1 cellular context compared by ENCODE assay signal in the genomic region with DNA sequence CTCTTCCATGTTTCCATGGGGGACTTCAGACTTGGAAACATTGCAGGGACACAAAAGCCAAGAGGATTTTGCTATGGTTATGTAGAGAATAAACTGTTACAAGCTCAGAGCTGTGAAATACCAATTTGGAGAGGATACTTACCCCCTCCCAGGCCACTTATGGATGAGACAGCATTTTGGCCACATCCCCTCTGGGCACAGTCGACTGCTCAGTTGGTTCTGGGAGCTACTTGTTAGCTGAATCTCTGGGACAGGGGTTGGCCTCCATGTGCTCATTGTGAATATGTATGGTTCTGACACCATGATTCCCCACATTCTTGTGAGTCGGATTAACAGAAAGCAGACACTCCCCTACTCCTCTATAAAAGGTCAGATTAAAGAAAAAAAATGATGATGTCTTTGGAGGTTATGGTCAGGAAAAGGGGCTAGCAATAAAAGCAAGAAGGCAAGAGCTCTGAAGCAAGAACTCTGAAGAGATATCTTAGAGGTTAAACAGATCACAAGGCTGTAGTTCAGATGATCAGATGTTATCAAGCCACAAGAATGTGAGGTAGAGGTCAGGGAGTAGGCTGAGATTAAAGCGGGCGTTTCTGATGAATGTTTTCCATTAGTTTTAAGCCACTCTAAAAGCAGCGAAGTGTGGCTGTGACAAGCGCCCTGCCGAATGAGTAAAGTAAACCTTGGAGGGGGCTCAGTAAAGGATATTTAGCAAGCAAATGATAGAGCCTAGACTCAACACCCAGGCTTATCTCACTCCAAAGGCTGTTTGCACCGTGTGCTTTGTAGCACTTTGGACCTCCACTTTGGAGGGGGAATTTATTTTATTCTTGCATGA.
A peak's percentile ranks its signal among the peaks of the same experiment; 100 is the strongest.
TF ChIP-seq lines count a peak whose summit lies in the region.

No MANE protein-coding gene starts in this region.

TF ChIP-seq in HEK293, 187 proteins besides CTCF, POLR2A, EP300 and RAD21 (continued from another document and continues in another):
- TF ChIP-seq, protein P1, sequence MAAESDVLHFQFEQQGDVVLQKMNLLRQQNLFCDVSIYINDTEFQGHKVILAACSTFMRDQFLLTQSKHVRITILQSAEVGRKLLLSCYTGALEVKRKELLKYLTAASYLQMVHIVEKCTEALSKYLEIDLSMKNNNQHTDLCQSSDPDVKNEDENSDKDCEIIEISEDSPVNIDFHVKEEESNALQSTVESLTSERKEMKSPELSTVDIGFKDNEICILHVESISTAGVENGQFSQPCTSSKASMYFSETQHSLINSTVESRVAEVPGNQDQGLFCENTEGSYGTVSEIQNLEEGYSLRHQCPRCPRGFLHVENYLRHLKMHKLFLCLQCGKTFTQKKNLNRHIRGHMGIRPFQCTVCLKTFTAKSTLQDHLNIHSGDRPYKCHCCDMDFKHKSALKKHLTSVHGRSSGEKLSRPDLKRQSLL (tag by site-specific recombination; IDR thresholded peaks at IDR 0.05): no peak
- TF ChIP-seq, protein P2, sequence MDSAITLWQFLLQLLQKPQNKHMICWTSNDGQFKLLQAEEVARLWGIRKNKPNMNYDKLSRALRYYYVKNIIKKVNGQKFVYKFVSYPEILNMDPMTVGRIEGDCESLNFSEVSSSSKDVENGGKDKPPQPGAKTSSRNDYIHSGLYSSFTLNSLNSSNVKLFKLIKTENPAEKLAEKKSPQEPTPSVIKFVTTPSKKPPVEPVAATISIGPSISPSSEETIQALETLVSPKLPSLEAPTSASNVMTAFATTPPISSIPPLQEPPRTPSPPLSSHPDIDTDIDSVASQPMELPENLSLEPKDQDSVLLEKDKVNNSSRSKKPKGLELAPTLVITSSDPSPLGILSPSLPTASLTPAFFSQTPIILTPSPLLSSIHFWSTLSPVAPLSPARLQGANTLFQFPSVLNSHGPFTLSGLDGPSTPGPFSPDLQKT (IDR thresholded peaks at IDR 0.05; ENCODE audit: borderline replicate concordance, low read depth, low read length): no peak
- TF ChIP-seq ZBTB17 (tag by site-specific recombination; IDR thresholded peaks at IDR 0.05) (peak; percentile 18; the same call in 1 of the 2 replicates), ZFP69B (tag by site-specific recombination; IDR thresholded peaks at IDR 0.05) (no peak), ZNF501 (tag by site-specific recombination; IDR thresholded peaks at IDR 0.05) (no peak), ZXDB (tag by site-specific recombination; IDR thresholded peaks at IDR 0.05) (0 out of 2 replicates have a peak, but pooled peaks have one; percentile 23), ZNF175 (tag by site-specific recombination; IDR thresholded peaks at IDR 0.05) (no peak), ZNF335 (tag by site-specific recombination; conservative IDR thresholded peaks at IDR 0.05) (0 out of 2 replicates have a peak, but pooled peaks have one; percentile 1), ZNF324 (tag by site-specific recombination; IDR thresholded peaks at IDR 0.05) (no peak), ZBTB1 (tag by site-specific recombination; IDR thresholded peaks at IDR 0.05) (no peak), ZNF19 (tag by site-specific recombination; IDR thresholded peaks at IDR 0.05; ENCODE audit: low read depth) (no peak), WT1 (tag by site-specific recombination; IDR thresholded peaks at IDR 0.05) (peak; percentile 37; the same call in 1 of the 2 replicates), ZNF629 (tag by site-specific recombination; IDR thresholded peaks at IDR 0.05) (no peak), ZNF174 (tag by site-specific recombination; IDR thresholded peaks at IDR 0.05) (no peak), ZNF132 (tag by site-specific recombination; IDR thresholded peaks at IDR 0.05; ENCODE audit: borderline replicate concordance) (no peak), REPIN1 (tag by site-specific recombination; IDR thresholded peaks at IDR 0.05; ENCODE audit: low read depth) (no peak), ZNF785 (tag by site-specific recombination; IDR thresholded peaks at IDR 0.05) (no peak), RBAK (tag by site-specific recombination; IDR thresholded peaks at IDR 0.05) (no peak), ZIC2 (tag by site-specific recombination; IDR thresholded peaks at IDR 0.05) (no peak), ZNF112 (tag by site-specific recombination; IDR thresholded peaks at IDR 0.05) (no peak), ZNF549 (tag by site-specific recombination; IDR thresholded peaks at IDR 0.05) (no peak), ZNF169 (tag by site-specific recombination; IDR thresholded peaks at IDR 0.05) (no peak), SALL2 (tag by site-specific recombination; IDR thresholded peaks at IDR 0.05; ENCODE audit: borderline replicate concordance) (no peak), TCF7L2 (IDR thresholded peaks at IDR 0.05; ENCODE audit: borderline replicate concordance, low read depth, low read length) (peak; percentile 84)
- TF ChIP-seq, protein P3, sequence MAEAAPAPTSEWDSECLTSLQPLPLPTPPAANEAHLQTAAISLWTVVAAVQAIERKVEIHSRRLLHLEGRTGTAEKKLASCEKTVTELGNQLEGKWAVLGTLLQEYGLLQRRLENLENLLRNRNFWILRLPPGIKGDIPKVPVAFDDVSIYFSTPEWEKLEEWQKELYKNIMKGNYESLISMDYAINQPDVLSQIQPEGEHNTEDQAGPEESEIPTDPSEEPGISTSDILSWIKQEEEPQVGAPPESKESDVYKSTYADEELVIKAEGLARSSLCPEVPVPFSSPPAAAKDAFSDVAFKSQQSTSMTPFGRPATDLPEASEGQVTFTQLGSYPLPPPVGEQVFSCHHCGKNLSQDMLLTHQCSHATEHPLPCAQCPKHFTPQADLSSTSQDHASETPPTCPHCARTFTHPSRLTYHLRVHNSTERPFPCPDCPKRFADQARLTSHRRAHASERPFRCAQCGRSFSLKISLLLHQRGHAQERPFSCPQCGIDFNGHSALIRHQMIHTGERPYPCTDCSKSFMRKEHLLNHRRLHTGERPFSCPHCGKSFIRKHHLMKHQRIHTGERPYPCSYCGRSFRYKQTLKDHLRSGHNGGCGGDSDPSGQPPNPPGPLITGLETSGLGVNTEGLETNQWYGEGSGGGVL (tag by site-specific recombination; IDR thresholded peaks at IDR 0.05): peak; percentile 29
- TF ChIP-seq, protein P4, sequence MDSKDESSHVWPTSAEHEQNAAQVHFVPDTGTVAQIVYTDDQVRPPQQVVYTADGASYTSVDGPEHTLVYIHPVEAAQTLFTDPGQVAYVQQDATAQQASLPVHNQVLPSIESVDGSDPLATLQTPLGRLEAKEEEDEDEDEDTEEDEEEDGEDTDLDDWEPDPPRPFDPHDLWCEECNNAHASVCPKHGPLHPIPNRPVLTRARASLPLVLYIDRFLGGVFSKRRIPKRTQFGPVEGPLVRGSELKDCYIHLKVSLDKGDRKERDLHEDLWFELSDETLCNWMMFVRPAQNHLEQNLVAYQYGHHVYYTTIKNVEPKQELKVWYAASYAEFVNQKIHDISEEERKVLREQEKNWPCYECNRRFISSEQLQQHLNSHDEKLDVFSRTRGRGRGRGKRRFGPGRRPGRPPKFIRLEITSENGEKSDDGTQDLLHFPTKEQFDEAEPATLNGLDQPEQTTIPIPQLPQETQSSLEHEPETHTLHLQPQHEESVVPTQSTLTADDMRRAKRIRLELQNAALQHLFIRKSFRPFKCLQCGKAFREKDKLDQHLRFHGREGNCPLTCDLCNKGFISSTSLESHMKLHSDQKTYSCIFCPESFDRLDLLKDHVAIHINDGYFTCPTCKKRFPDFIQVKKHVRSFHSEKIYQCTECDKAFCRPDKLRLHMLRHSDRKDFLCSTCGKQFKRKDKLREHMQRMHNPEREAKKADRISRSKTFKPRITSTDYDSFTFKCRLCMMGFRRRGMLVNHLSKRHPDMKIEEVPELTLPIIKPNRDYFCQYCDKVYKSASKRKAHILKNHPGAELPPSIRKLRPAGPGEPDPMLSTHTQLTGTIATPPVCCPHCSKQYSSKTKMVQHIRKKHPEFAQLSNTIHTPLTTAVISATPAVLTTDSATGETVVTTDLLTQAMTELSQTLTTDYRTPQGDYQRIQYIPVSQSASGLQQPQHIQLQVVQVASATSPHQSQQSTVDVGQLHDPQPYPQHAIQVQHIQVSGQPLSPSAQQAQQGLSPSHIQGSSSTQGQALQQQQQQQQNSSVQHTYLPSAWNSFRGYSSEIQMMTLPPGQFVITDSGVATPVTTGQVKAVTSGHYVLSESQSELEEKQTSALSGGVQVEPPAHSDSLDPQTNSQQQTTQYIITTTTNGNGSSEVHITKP (tag by site-specific recombination; IDR thresholded peaks at IDR 0.05): peak; percentile 99
- TF ChIP-seq, protein P5, sequence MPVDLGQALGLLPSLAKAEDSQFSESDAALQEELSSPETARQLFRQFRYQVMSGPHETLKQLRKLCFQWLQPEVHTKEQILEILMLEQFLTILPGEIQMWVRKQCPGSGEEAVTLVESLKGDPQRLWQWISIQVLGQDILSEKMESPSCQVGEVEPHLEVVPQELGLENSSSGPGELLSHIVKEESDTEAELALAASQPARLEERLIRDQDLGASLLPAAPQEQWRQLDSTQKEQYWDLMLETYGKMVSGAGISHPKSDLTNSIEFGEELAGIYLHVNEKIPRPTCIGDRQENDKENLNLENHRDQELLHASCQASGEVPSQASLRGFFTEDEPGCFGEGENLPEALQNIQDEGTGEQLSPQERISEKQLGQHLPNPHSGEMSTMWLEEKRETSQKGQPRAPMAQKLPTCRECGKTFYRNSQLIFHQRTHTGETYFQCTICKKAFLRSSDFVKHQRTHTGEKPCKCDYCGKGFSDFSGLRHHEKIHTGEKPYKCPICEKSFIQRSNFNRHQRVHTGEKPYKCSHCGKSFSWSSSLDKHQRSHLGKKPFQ (tag by site-specific recombination; IDR thresholded peaks at IDR 0.05): no peak
- TF ChIP-seq, protein P6, sequence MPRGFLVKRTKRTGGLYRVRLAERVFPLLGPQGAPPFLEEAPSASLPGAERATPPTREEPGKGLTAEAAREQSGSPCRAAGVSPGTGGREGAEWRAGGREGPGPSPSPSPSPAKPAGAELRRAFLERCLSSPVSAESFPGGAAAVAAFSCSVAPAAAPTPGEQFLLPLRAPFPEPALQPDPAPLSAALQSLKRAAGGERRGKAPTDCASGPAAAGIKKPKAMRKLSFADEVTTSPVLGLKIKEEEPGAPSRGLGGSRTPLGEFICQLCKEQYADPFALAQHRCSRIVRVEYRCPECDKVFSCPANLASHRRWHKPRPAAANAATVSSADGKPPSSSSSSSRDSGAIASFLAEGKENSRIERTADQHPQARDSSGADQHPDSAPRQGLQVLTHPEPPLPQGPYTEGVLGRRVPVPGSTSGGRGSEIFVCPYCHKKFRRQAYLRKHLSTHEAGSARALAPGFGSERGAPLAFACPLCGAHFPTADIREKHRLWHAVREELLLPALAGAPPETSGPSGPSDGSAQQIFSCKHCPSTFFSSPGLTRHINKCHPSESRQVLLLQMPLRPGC (tag by site-specific recombination; IDR thresholded peaks at IDR 0.05): no peak
- TF ChIP-seq, protein P7, sequence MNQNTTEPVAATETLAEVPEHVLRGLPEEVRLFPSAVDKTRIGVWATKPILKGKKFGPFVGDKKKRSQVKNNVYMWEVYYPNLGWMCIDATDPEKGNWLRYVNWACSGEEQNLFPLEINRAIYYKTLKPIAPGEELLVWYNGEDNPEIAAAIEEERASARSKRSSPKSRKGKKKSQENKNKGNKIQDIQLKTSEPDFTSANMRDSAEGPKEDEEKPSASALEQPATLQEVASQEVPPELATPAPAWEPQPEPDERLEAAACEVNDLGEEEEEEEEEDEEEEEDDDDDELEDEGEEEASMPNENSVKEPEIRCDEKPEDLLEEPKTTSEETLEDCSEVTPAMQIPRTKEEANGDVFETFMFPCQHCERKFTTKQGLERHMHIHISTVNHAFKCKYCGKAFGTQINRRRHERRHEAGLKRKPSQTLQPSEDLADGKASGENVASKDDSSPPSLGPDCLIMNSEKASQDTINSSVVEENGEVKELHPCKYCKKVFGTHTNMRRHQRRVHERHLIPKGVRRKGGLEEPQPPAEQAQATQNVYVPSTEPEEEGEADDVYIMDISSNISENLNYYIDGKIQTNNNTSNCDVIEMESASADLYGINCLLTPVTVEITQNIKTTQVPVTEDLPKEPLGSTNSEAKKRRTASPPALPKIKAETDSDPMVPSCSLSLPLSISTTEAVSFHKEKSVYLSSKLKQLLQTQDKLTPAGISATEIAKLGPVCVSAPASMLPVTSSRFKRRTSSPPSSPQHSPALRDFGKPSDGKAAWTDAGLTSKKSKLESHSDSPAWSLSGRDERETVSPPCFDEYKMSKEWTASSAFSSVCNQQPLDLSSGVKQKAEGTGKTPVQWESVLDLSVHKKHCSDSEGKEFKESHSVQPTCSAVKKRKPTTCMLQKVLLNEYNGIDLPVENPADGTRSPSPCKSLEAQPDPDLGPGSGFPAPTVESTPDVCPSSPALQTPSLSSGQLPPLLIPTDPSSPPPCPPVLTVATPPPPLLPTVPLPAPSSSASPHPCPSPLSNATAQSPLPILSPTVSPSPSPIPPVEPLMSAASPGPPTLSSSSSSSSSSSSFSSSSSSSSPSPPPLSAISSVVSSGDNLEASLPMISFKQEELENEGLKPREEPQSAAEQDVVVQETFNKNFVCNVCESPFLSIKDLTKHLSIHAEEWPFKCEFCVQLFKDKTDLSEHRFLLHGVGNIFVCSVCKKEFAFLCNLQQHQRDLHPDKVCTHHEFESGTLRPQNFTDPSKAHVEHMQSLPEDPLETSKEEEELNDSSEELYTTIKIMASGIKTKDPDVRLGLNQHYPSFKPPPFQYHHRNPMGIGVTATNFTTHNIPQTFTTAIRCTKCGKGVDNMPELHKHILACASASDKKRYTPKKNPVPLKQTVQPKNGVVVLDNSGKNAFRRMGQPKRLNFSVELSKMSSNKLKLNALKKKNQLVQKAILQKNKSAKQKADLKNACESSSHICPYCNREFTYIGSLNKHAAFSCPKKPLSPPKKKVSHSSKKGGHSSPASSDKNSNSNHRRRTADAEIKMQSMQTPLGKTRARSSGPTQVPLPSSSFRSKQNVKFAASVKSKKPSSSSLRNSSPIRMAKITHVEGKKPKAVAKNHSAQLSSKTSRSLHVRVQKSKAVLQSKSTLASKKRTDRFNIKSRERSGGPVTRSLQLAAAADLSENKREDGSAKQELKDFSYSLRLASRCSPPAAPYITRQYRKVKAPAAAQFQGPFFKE (tag by site-specific recombination; IDR thresholded peaks at IDR 0.05; ENCODE audit: borderline replicate concordance): no peak
- TF ChIP-seq, protein P8, sequence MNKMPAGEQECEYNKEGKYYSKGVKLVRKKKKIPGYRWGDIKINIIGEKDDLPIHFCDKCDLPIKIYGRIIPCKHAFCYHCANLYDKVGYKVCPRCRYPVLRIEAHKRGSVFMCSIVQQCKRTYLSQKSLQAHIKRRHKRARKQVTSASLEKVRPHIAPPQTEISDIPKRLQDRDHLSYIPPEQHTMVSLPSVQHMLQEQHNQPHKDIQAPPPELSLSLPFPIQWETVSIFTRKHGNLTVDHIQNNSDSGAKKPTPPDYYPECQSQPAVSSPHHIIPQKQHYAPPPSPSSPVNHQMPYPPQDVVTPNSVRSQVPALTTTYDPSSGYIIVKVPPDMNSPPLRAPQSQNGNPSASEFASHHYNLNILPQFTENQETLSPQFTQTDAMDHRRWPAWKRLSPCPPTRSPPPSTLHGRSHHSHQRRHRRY (tag by site-specific recombination; IDR thresholded peaks at IDR 0.05): no peak
- TF ChIP-seq, protein P9, sequence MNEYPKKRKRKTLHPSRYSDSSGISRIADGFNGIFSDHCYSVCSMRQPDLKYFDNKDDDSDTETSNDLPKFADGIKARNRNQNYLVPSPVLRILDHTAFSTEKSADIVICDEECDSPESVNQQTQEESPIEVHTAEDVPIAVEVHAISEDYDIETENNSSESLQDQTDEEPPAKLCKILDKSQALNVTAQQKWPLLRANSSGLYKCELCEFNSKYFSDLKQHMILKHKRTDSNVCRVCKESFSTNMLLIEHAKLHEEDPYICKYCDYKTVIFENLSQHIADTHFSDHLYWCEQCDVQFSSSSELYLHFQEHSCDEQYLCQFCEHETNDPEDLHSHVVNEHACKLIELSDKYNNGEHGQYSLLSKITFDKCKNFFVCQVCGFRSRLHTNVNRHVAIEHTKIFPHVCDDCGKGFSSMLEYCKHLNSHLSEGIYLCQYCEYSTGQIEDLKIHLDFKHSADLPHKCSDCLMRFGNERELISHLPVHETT (tag by site-specific recombination; IDR thresholded peaks at IDR 0.05): no peak
